Comparison of ENCODE assay signal across 8 cellular contexts in genomic region chr22:31346255-31346732, GRCh38. TPM values are rescaled to one million over a fixed set of nuclear protein-coding genes. Genes with fewer than 3 reads are reported as not detected.
DNase-seq lines count a peak whose midpoint lies in the region; ATAC-seq and TF ChIP-seq lines count a peak whose summit lies in the region.

Gene PATZ1, minus strand, starts transcription at chr22:31346346. Its CDS starts 744 bp downstream, at chr22:31345602.

- H3K27me3 Mint-ChIP-seq in neural crest cell (ENCODE audit: low read depth): peaks cover 5% of the 10 kb centered on the region

- H3K9me3 ChIP-seq in Panc1 (ENCODE audit: control insufficient read depth, insufficient read depth, low read depth, low read length): no peaks in the 10 kb centered on the region
- H3K9me3 ChIP-seq in subcutaneous abdominal adipose tissue (ENCODE audit: control insufficient read depth in 5 of 5, low read length in 5 of 5): no peaks in the 10 kb centered on the region

- CTCF ChIA-PET in Panc1 (lab: Charles Lee): interaction anchor here (0.6 kb wide), 1 partner anchor 53 kb away, joined by 3 read pairs; no protein-coding TSS in a partner anchor

- POLR2A ChIA-PET in Panc1 (lab: Charles Lee): no interaction called here

- TF ChIP-seq CTCF in AG09319 (IDR thresholded peaks at IDR 0.05; ENCODE audit: low read depth, low read length) (no peak), Panc1 (IDR thresholded peaks at IDR 0.05) (no peak), foreskin fibroblast (IDR thresholded peaks at IDR 0.05; ENCODE audit: low read depth, low read length) (no peak), neural crest cell (conservative IDR thresholded peaks at IDR 0.05) (no peak)

- intact Hi-C loops in Panc1 (cut with micrococcal nuclease; ENCODE audit: unreplicated experiment): no loop called here

- ATAC-seq in GM19025 (IDR thresholded peaks at IDR 0.05; ENCODE audit: low read depth, unreplicated experiment) (peak; percentile 29), Panc1 (peak; percentile 65)

- no peaks in the 10 kb centered on the region for H3K9me3 Mint-ChIP-seq in neural crest cell

- peaks cover 59% of the 10 kb centered on the region for H3K4me1 Mint-ChIP-seq in neural crest cell

- H3K4me1 ChIP-seq in Panc1 (ENCODE audit: control insufficient read depth, insufficient read depth, low read length) (peaks cover 17% of the 10 kb centered on the region), subcutaneous abdominal adipose tissue (ENCODE audit: control insufficient read depth in 5 of 5, insufficient read depth in 5 of 5, low read length in 5 of 5) (peaks cover 10 to 57% (median 48%) of the 10 kb centered on the region in 5 donors)

- H3K9ac ChIP-seq in subcutaneous abdominal adipose tissue (ENCODE audit: low read length in 5 of 5): peak within 1 kb of the TSS in 4 of 5 donors; percentile 27 to 71 (median 58)

- peaks cover 5% of the 10 kb centered on the region for H3K36me3 Mint-ChIP-seq in neural crest cell (ENCODE audit: low read depth)

- H3K27ac ChIP-seq in Panc1 (ENCODE audit: low read length): peak within 1 kb of the TSS; percentile 85
- peak within 1 kb of the TSS; percentile 67 for H3K27ac ChIP-seq in subcutaneous abdominal adipose tissue (ENCODE audit: low read depth, low read length)

- peak within 1 kb of the TSS; percentile 98 for H3K4me3 Mint-ChIP-seq in neural crest cell

- in situ Hi-C loops in Panc1 (cut with HindIII; ENCODE audit: low pct_unique_long_range_greater_than_20kb, low sequenced_read_pairs): no loop called here

- BruUV-seq in Panc1 (replicated peaks; lab: Mats Ljungman, UMichigan): no TSS peak

- no peaks in the 10 kb centered on the region for H3K36me3 ChIP-seq in Panc1 (ENCODE audit: control insufficient read depth, insufficient read depth, low read length)
- peaks cover 0 to 23% (median 19%) of the 10 kb centered on the region in 5 donors for H3K36me3 ChIP-seq in subcutaneous abdominal adipose tissue (ENCODE audit: control insufficient read depth in 5 of 5, insufficient read depth in 5 of 5, low read length in 5 of 5)

- no peaks in the 10 kb centered on the region for H3K27me3 ChIP-seq in Panc1 (ENCODE audit: control insufficient read depth, insufficient read depth, low read length)
- no peaks in the 10 kb centered on the region for H3K27me3 ChIP-seq in subcutaneous abdominal adipose tissue (ENCODE audit: control insufficient read depth in 5 of 5, insufficient read depth in 4 of 5, low read length in 5 of 5)

- peak within 1 kb of the TSS; percentile 98 for H3K27ac Mint-ChIP-seq in neural crest cell (ENCODE audit: unreplicated experiment)

- H3K4me3 ChIP-seq in Panc1 (ENCODE audit: low read depth in 2 of 2, low read length in 2 of 2) (peak within 1 kb of the TSS; percentile 54 to 74), foreskin fibroblast (ENCODE audit: low read depth in 1 of 2, low read length in 2 of 2) (peak within 1 kb of the TSS; percentile 61 to 64), subcutaneous abdominal adipose tissue (ENCODE audit: low read depth in 1 of 5, low read length in 5 of 5) (peak within 1 kb of the TSS; percentile 35 to 78 (median 73))

- DNase-seq in AG09319 (ENCODE audit: extremely low read depth, low read depth): peak; percentile 39
- DNase-seq in HT1080 (ENCODE audit: low read depth): peak; percentile 65
- no peak for DNase-seq in Panc1 (ENCODE audit: low read depth, low spot score)
- DNase-seq in activated T-helper 9 cell treated with anti-CD3 and anti-CD28 coated beads, Interleukin-2, amount 50 U/mL, for 16 hours (ENCODE audit: low read depth): peak; percentile 63
- peak; percentile 61 to 86 for DNase-seq in foreskin fibroblast
- DNase-seq in neural crest cell (ENCODE audit: low read depth, low spot score): peak; percentile 68

RNA-seq across cellular contexts. Expression of gene PATZ1, which starts in this region (rescaled TPM):
- total RNA-seq in HT1080 (2014; rRNA removed; shearing (Covaris generic)): 15.3 and 17.8 TPM in 2 replicates
- polyA plus RNA-seq in HT1080 (2015; cell fraction: cytosol; rRNA removed): 11.7 and 12.7 TPM in 2 replicates
- 20.8 TPM in 2 replicates for polyA plus RNA-seq in HT1080 (2015; cell fraction: nucleus; rRNA removed)
- 18.6 TPM for total RNA-seq in Panc1 (2021; ENCODE audit: unreplicated experiment)
- polyA plus RNA-seq in Panc1 (2012; ENCODE audit: insufficient read length): 30.3 TPM
- 104 and 105 TPM in 2 replicates for total RNA-seq in neural crest cell
